In the genomic region with DNA sequence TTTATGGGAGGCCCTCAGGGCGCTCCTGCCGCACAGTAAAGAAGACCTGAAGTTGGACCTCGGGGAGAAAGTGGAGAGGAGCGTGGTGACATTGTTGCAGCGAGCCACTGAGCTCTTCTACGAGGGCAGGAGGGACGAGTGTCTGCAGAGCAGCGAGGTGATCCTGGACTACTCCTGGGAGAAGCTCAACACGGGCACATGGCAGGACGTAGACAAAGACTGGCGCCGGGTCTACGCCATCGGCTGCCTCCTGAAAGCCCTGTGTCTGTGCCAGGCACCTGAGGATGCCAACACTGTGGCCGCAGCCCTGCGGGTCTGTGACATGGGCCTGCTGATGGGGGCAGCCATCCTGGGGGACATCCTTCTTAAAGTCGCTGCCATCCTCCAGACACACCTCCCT, we compare ENCODE assay signal across 25 cellular contexts.
"Had no signal": no experiment of that assay in that cellular context is flagged by ENCODE, and none has a peak within 500 bp of the region (broad histone marks: within the 10 kb centered on the region; RNA-seq: fewer than 3 reads in every experiment).

No MANE protein-coding gene starts in this region.

- H3K9me3 Mint-ChIP-seq: IgD-negative memory B cell had no signal

- H3K27me3 Mint-ChIP-seq: IgD-negative memory B cell had no signal

- H3K9me2 ChIP-seq: SK-N-SH had no signal

- DNase-seq: MG63, NCI-H1092, NCI-H1105 treated with DMSO at 0.1 percent for 48 hours, NCI-H1417 treated with DMSO at 0.1 percent for 48 hours, NCI-H146, NCI-H1694 treated with DMSO at 0.1 percent for 48 hours, NCI-H1930, NCI-H2081, NCI-H2107, NCI-H226, NCI-H446, NCI-H510A, NCI-H524 treated with DMSO at 0.1 percent for 48 hours, NCI-H69, NCI-H774, PC-3, SHP77, SK-N-SH, SW 1271 had no signal

- H3K4me3 ChIP-seq: K562, MG63 had no signal

- H3K4me2 ChIP-seq: KMS-11, SK-N-SH had no signal

- H3K9ac ChIP-seq: KMS-11, SK-N-SH had no signal

- H3K27ac Mint-ChIP-seq: IgD-negative memory B cell had no signal

- ATAC-seq: K562, Panc1, PC-3 had no signal

- H3K27me3 ChIP-seq: MG63 had no signal

- H3K27ac ChIP-seq: HL-60, KMS-11, RWPE1 had no signal

- H3K4me3 Mint-ChIP-seq: IgD-negative memory B cell had no signal

- H3K9me3 ChIP-seq: MG63, SK-N-SH had no signal
